10 cellular contexts compared by ENCODE assay signal in genomic region chr1:66438062-66438970, GRCh38.
DNase-seq lines count a peak whose midpoint lies in the region; ATAC-seq, FAIRE-seq and TF ChIP-seq lines count a peak whose summit lies in the region.
"Had no signal": no experiment of that assay in that cellular context is flagged by ENCODE, and none has a peak within 500 bp of the region (broad histone marks: within the 10 kb centered on the region; RNA-seq: fewer than 3 reads in every experiment).

No MANE protein-coding gene starts in this region.

- H3F3A ChIP-seq in MM.1S (ENCODE audit: insufficient read depth, low read length), result no peaks in the 10 kb centered on the region

- no peaks in the 10 kb centered on the region for H3K79me2 ChIP-seq in MM.1S (ENCODE audit: low read length)
- H3K79me2 ChIP-seq in GM12878 (ENCODE audit: control insufficient read depth, insufficient read depth, low read length), result no peaks in the 10 kb centered on the region
- no peaks in the 10 kb centered on the region for H3K79me2 ChIP-seq in mesendoderm (ENCODE audit: control insufficient read depth, insufficient read depth, low read length)

- H2AFZ ChIP-seq in MM.1S (ENCODE audit: low read length) (peak overlapping the region; percentile 14; the same call in 1 of the 2 replicates), GM12878 (ENCODE audit: control insufficient read depth, low read depth, low read length) (peak overlapping the region; percentile 75)

- peaks cover 47% of the 10 kb centered on the region for H3K4me1 ChIP-seq in MM.1S (ENCODE audit: low read length)
- H3K4me1 ChIP-seq in GM12878 (ENCODE audit: control insufficient read depth, insufficient read depth, low read length), result peaks cover 31% of the 10 kb centered on the region
- H3K4me1 ChIP-seq in mesendoderm (ENCODE audit: control insufficient read depth, low read depth, low read length), result no peaks in the 10 kb centered on the region
- H3K4me1 ChIP-seq in right lobe of liver, result no peaks in the 10 kb centered on the region

- POLR2A ChIA-PET in GM12878 (lab: Charles Lee), result interaction anchor here (0.7 to 2.8 kb wide), 5 partner anchors 35 to 1928 kb away, joined by 3 to 10 read pairs (median 9); no protein-coding TSS in a partner anchor

- H3K36me3 Mint-ChIP-seq in CD14-positive monocyte, result no peaks in the 10 kb centered on the region

- no peak overlapping the region; the same call in 1 of the 2 replicates for H3K9ac ChIP-seq in MM.1S (ENCODE audit: low read length)
- H3K9ac ChIP-seq in GM12878 (ENCODE audit: control insufficient read depth, insufficient read depth, low read length), result peak overlapping the region; percentile 53
- H3K9ac ChIP-seq in mesendoderm (ENCODE audit: low read length), result no peak overlapping the region

- H3K9me3 Mint-ChIP-seq in CD14-positive monocyte, result peaks cover 0 to 2% (median 0%) of the 10 kb centered on the region in 7 donors

- peaks cover 37% of the 10 kb centered on the region for H3K4me1 Mint-ChIP-seq in CD14-positive monocyte

- H4K5ac ChIP-seq in mesendoderm (ENCODE audit: low read length), result no peak overlapping the region

- H3K27me3 ChIP-seq in MM.1S (replicated peaks; ENCODE audit: insufficient read depth, low read length) (no peaks in the 10 kb centered on the region), GM12878 (replicated peaks in 1 of 2; ENCODE audit: control insufficient read depth in 2 of 2, insufficient read depth in 2 of 2, low read length in 1 of 2) (no peaks in the 10 kb centered on the region), mesendoderm (ENCODE audit: insufficient read depth, low read length, poor library complexity) (no peaks in the 10 kb centered on the region), right lobe of liver (no peaks in the 10 kb centered on the region)

- no peak overlapping the region for H2BK5ac ChIP-seq in mesendoderm (ENCODE audit: low read length)

- ATAC-seq in GM19395 (IDR thresholded peaks at IDR 0.05; ENCODE audit: unreplicated experiment) (peak; percentile 22), GM12878 (no peak), right lobe of liver (no peak), GM19035 (IDR thresholded peaks at IDR 0.05; ENCODE audit: unreplicated experiment) (no peak)

- H3K27ac ChIP-seq in MM.1S (ENCODE audit: low read length), result peak overlapping the region; percentile 28; the same call in 1 of the 2 replicates
- peak overlapping the region; percentile 81 for H3K27ac ChIP-seq in GM12878 (ENCODE audit: control insufficient read depth, insufficient read depth)
- H3K27ac ChIP-seq in mesendoderm (ENCODE audit: low read depth, low read length), result no peak overlapping the region
- no peak overlapping the region for H3K27ac ChIP-seq in right lobe of liver

- no peak overlapping the region for H2BK120ac ChIP-seq in mesendoderm (ENCODE audit: low read depth, low read length)

- H3K79me1 ChIP-seq in mesendoderm (ENCODE audit: low read length), result no peaks in the 10 kb centered on the region

- DNase-seq in CD14-positive monocyte (ENCODE audit: low spot score) (no peak), MM.1S (peak; percentile 2), GM12878 (ENCODE audit: low read depth, low spot score) (no peak), mesendoderm (no peak), right lobe of liver (no peak), COR-L47 (lab: John Stamatoyannopoulos, UW) (no peak)
- DNase-seq: NCI-H2107 had no signal

- 99% methylated on average over 9 of the region's 9 CpGs for WGBS in GM12878 (ENCODE audit: insufficient coverage, insufficient replicate concordance, low lambda C conversion rate, missing lambda C conversion rate)
- WGBS in mesendoderm (ENCODE audit: extremely low coverage, insufficient coverage, low lambda C conversion rate), result no CpG with 5 or more reads among the region's 9 CpGs
- WGBS in right lobe of liver (ENCODE audit: insufficient coverage, low coverage, low lambda C conversion rate, missing lambda C conversion rate), result 75% methylated on average over 8 of the region's 9 CpGs

- no peak overlapping the region for H3K4ac ChIP-seq in mesendoderm (ENCODE audit: low read depth, low read length)

- no peaks in the 10 kb centered on the region for H3K27me3 Mint-ChIP-seq in CD14-positive monocyte (ENCODE audit: low read depth in 3 of 3)

- no peak overlapping the region for H3K18ac ChIP-seq in mesendoderm (ENCODE audit: low read length)

- H2AK5ac ChIP-seq in mesendoderm (ENCODE audit: low read length), result no peak overlapping the region

- no peak overlapping the region for H4K8ac ChIP-seq in mesendoderm (ENCODE audit: low read depth, low read length)

- H3K23ac ChIP-seq in mesendoderm (ENCODE audit: low read length), result no peak overlapping the region

- RAD21 ChIA-PET in GM12878 (lab: Charles Lee; ENCODE audit: unreplicated experiment), result interaction anchor here (0.7 to 4.6 kb wide), 15 partner anchors 8 to 186 kb away, joined by 3 to 53 read pairs (median 13); no protein-coding TSS in a partner anchor

- CTCF ChIA-PET in GM12878 (lab: Yijun Ruan, JAX), result interaction anchor here (0.7 to 5.8 kb wide), 15 partner anchors 7 to 196 kb away, joined by 3 to 94 read pairs (median 11); no protein-coding TSS in a partner anchor

- H3K4me2 ChIP-seq in MM.1S (ENCODE audit: low read depth, low read length), result peak overlapping the region; percentile 41; the same call in 1 of the 2 replicates
- peak overlapping the region; percentile 81 for H3K4me2 ChIP-seq in GM12878 (ENCODE audit: control insufficient read depth, insufficient read depth)
- no peak overlapping the region for H3K4me2 ChIP-seq in mesendoderm (ENCODE audit: low read length)

- SMC1A ChIA-PET in GM12878 (lab: Charles Lee; ENCODE audit: uncharacterized antibody, unreplicated experiment), result interaction anchor here (0.8 to 5.6 kb wide), 22 partner anchors 7 to 196 kb away, joined by 3 to 90 read pairs (median 17); no protein-coding TSS in a partner anchor

- 0 out of 2 replicates have a peak overlapping the region, but pooled peaks have one; percentile 14 for H3K4me3 ChIP-seq in MM.1S (ENCODE audit: low read length)
- 0 out of 2 replicates have a peak overlapping the region, but pooled peaks have one; percentile 7 for H3K4me3 ChIP-seq in GM12878
- H3K4me3 ChIP-seq in mesendoderm (ENCODE audit: low read length), result no peak overlapping the region
- H3K4me3 ChIP-seq in right lobe of liver, result no peak overlapping the region

- no peak for TF ChIP-seq EP300 in GM12878 (IDR thresholded peaks at IDR 0.05; ENCODE audit: borderline replicate concordance in 1 of 2, control insufficient read depth in 1 of 2, low read depth in 2 of 2, low read length in 2 of 2)

- H3K9me2 ChIP-seq in MM.1S (replicated peaks; ENCODE audit: insufficient read depth, low read length), result no peaks in the 10 kb centered on the region

- TF ChIP-seq CTCF in CD14-positive monocyte (IDR thresholded peaks at IDR 0.05), result no peak
- no peak for TF ChIP-seq CTCF in MM.1S (IDR thresholded peaks at IDR 0.05; ENCODE audit: low read length)
- TF ChIP-seq CTCF in GM12878 (IDR thresholded peaks at IDR 0.05 in 2 of 3, conservative IDR thresholded peaks at IDR 0.05 in 1 of 3; ENCODE audit: control insufficient read depth in 2 of 3, extremely low read depth in 1 of 3, insufficient read depth in 1 of 3, low read depth in 3 of 3, low read length in 3 of 3), result no peak
- no peak for TF ChIP-seq CTCF in right lobe of liver (IDR thresholded peaks at IDR 0.05)

- H3K4me3 Mint-ChIP-seq in CD14-positive monocyte, result peak overlapping the region; percentile 58 to 83

- H3K36me3 ChIP-seq in MM.1S (replicated peaks; ENCODE audit: insufficient read depth, low read length), result no peaks in the 10 kb centered on the region
- no peaks in the 10 kb centered on the region for H3K36me3 ChIP-seq in GM12878 (ENCODE audit: control insufficient read depth in 2 of 2, insufficient read depth in 2 of 2, low read length in 1 of 2)
- no peaks in the 10 kb centered on the region for H3K36me3 ChIP-seq in mesendoderm (ENCODE audit: control insufficient read depth, insufficient read depth, low read length)
- H3K36me3 ChIP-seq in right lobe of liver, result no peaks in the 10 kb centered on the region

- no peak overlapping the region for H3K56ac ChIP-seq in mesendoderm (ENCODE audit: low read length)

- TF ChIP-seq POLR2A in GM12878 (IDR thresholded peaks at IDR 0.05; ENCODE audit: low read depth, low read length) (no peak), right lobe of liver (IDR thresholded peaks at IDR 0.05) (no peak)

- H2BK15ac ChIP-seq in mesendoderm (replicated peaks; ENCODE audit: low read depth), result no peak overlapping the region

- BruUV-seq in GM12878 (replicated peaks; lab: Mats Ljungman, UMichigan), result no TSS peak

- H4K20me1 ChIP-seq in MM.1S (ENCODE audit: insufficient read depth, low read length), result no peaks in the 10 kb centered on the region
- no peaks in the 10 kb centered on the region for H4K20me1 ChIP-seq in GM12878 (ENCODE audit: control insufficient read depth, insufficient read depth)

- peak overlapping the region; percentile 95 to 99 (median 98) for H3K27ac Mint-ChIP-seq in CD14-positive monocyte

- no peak for FAIRE-seq in GM12878 (lab: Jason Lieb, UNC)
- FAIRE-seq: keratinocyte had no signal

- intact Hi-C loops in CD14-positive monocyte (cut with micrococcal nuclease), result loop anchor here (2.0 to 5.0 kb wide), 3 partner anchors 36 to 101 kb away; no protein-coding TSS in a partner anchor
- intact Hi-C loops in GM12878 (cut with micrococcal nuclease; ENCODE audit: unreplicated experiment), result no loop called here
- intact Hi-C loops in right lobe of liver (cut with DNase I), result no loop called here

- no peak for TF ChIP-seq RAD21 in GM12878 (IDR thresholded peaks at IDR 0.05; ENCODE audit: insufficient read depth, low read depth, low read length)

- H3K9me3 ChIP-seq in MM.1S (replicated peaks; ENCODE audit: insufficient read depth, low read length), result no peaks in the 10 kb centered on the region
- no peaks in the 10 kb centered on the region; the same call in 2 of the 3 replicates for H3K9me3 ChIP-seq in GM12878 (replicated peaks; ENCODE audit: control insufficient read depth, insufficient read depth, low read length)
- no peaks in the 10 kb centered on the region for H3K9me3 ChIP-seq in right lobe of liver

- in situ Hi-C loops in GM12878 (cut with MboI), result loop anchor here (5.0 kb wide), 1 partner anchor 36 kb away; no protein-coding TSS in a partner anchor

TF ChIP-seq in GM12878, 131 proteins besides CTCF, POLR2A, EP300 and RAD21:
- TF ChIP-seq ESRRA (IDR thresholded peaks at IDR 0.05; ENCODE audit: low read length) (no peak), SRF (IDR thresholded peaks at IDR 0.05; ENCODE audit: low read depth in 2 of 2, low read length in 2 of 2) (peak in 1 of 2 experiments; percentile 69; a peak in 2 of 4 replicates), RUNX3 (IDR thresholded peaks at IDR 0.05; ENCODE audit: low read length) (peak; percentile 30; the same call in 1 of the 2 replicates)
TF ChIP-seq in GM12878: peak in this region for 2.

Comparison
In these comparisons a context has a peak if more than half of its experiments do, and no peak if none do; other contexts are left out.
1. H3K27ac ChIP-seq: peak in MM.1S (single experiment) and GM12878 (single experiment); none in mesendoderm (single experiment) and right lobe of liver (0 of 3).
2. H3K4me3 ChIP-seq: peak in MM.1S (single experiment) and GM12878 (single experiment); none in mesendoderm (single experiment) and right lobe of liver (0 of 3).
3. intact Hi-C loops: an anchor here in CD14-positive monocyte (2.0 to 5.0 kb wide); none called in GM12878 and right lobe of liver.